Comparison of ENCODE assay signal across 27 cellular contexts in the genomic region with DNA sequence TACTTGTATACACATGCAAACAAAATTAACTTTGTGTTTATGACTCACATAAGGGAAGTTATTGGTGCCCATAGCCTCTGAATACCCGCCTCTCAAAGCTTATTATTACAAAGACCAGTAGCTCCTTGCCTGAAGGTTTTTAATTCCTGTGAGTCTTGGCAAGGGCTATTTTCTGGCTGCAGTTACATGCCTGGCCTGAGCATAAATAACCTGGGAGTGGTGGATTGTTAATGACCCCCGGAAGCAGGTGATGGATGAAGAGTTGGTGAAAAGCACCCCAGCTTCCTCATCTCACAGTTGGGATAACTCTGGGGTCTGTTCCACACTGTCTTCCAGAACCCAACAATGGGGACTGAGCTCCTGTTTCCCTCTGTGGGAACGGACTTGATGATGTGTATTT.
A peak's percentile ranks its signal among the peaks of the same experiment; 100 is the strongest.
DNase-seq lines count a peak whose midpoint lies in the region; ATAC-seq, FAIRE-seq and TF ChIP-seq lines count a peak whose summit lies in the region.
"Had no signal": no experiment of that assay in that cellular context is flagged by ENCODE, and none has a peak within 500 bp of the region (broad histone marks: within the 10 kb centered on the region; RNA-seq: fewer than 3 reads in every experiment).

No MANE protein-coding gene starts in this region.

- H3K4me1 ChIP-seq in keratinocyte (ENCODE audit: control insufficient read depth, extremely low read depth, insufficient read depth, low read length) (peaks cover 28% of the 10 kb centered on the region), smooth muscle cell (ENCODE audit: low read depth) (no peaks in the 10 kb centered on the region), right lobe of liver (peaks cover 0 to 1% (median 0%) of the 10 kb centered on the region in 4 donors)

- ATAC-seq in right lobe of liver: no peak
- no peak for ATAC-seq in GM18868 (IDR thresholded peaks at IDR 0.05; ENCODE audit: unreplicated experiment)
- ATAC-seq: esophagus mucosa, T-cell had no signal

- dilution Hi-C loops in keratinocyte (cut with MboI; ENCODE audit: extremely low pct_ligation_motif_present, low sequenced_read_pairs): no loop called here

- intact Hi-C loops in right lobe of liver (cut with DNase I): no loop called here

- no peak overlapping the region for H2AFZ ChIP-seq in keratinocyte (ENCODE audit: control insufficient read depth, low read length)
- H2AFZ ChIP-seq in smooth muscle cell (ENCODE audit: low read depth): no peak overlapping the region

- H3K9me3 ChIP-seq in keratinocyte (ENCODE audit: control insufficient read depth, low read depth, low read length) (no peaks in the 10 kb centered on the region), smooth muscle cell (replicated peaks; ENCODE audit: low read depth) (no peaks in the 10 kb centered on the region), right lobe of liver (no peaks in the 10 kb centered on the region)
- H3K9me3 ChIP-seq: ovary, spleen, thoracic aorta had no signal

- TF ChIP-seq CTCF in bronchial epithelial cell (IDR thresholded peaks at IDR 0.05; ENCODE audit: insufficient read depth, low read length, severe bottlenecking): no peak
- TF ChIP-seq CTCF in keratinocyte (optimal IDR thresholded peaks at IDR 0.05 in 1 of 3, IDR thresholded peaks at IDR 0.05 in 1 of 3, conservative IDR thresholded peaks at IDR 0.05 in 1 of 3; ENCODE audit: extremely low read depth in 1 of 3, insufficient read depth in 2 of 3, low read length in 3 of 3): no peak
- TF ChIP-seq CTCF in smooth muscle cell (IDR thresholded peaks at IDR 0.05; ENCODE audit: borderline replicate concordance, insufficient read depth, poor library complexity, severe bottlenecking): no peak
- TF ChIP-seq CTCF in right lobe of liver (IDR thresholded peaks at IDR 0.05): no peak

- H3K36me3 ChIP-seq in bronchial epithelial cell (ENCODE audit: control insufficient read depth, insufficient read depth, low read length): no peaks in the 10 kb centered on the region
- H3K36me3 ChIP-seq in keratinocyte (ENCODE audit: control insufficient read depth in 2 of 2, extremely low read depth in 1 of 2, insufficient read depth in 2 of 2, low read length in 2 of 2): no peaks in the 10 kb centered on the region
- H3K36me3 ChIP-seq in smooth muscle cell (ENCODE audit: low read depth): no peaks in the 10 kb centered on the region
- no peaks in the 10 kb centered on the region for H3K36me3 ChIP-seq in right lobe of liver
- H3K36me3 ChIP-seq: BLaER1 treated with 17β-estradiol and CSF1 and Interleukin-3, amounts not matched to agents 10 nM and 100 nM; ovary; spleen; thoracic aorta; WERI-Rb-1 had no signal

- DNase-seq in NCI-H2196 (lab: John Stamatoyannopoulos, UW; ENCODE audit: unreplicated experiment) (peak; percentile 9), NCI-H2196 treated with DMSO at 0.1 percent for 48 hours (lab: John Stamatoyannopoulos, UW; ENCODE audit: unreplicated experiment) (no peak), bronchial epithelial cell (ENCODE audit: low read depth) (peak; percentile 78), keratinocyte (ENCODE audit: low read depth, low spot score) (no peak), smooth muscle cell (lab: John Stamatoyannopoulos, UW; ENCODE audit: unreplicated experiment) (no peak), right lobe of liver (no peak), NOMO-1 treated with dmso at 0.1 percent for 144 hours (lab: John Stamatoyannopoulos, UW; ENCODE audit: unreplicated experiment) (no peak)
- DNase-seq: 8988T; activated CD4-positive, alpha-beta memory T cell treated with anti-CD3 and anti-CD28 coated beads for 36 hours; activated naive CD4-positive, alpha-beta T cell treated with anti-CD3 and anti-CD28 coated beads, Interleukin-2, amount 10 ng/mL, durations not matched to agents 7 days and 5 days; activated T-cell treated with anti-CD3 and anti-CD28 coated beads, Interleukin-2, amount 50 U/mL, for 24 hours; DMS 273 treated with DMSO at 0.1 percent for 48 hours; KBM-7; kidney glomerular epithelial cell; NCI-H774; ovary; RPMI8226; spleen; T-cell; WERI-Rb-1 had no signal

- H4K20me1 ChIP-seq in keratinocyte (ENCODE audit: control insufficient read depth, extremely low read depth, insufficient read depth, low read length) (no peaks in the 10 kb centered on the region), smooth muscle cell (ENCODE audit: low read depth) (peaks cover 4% of the 10 kb centered on the region)
- H4K20me1 ChIP-seq: BLaER1 treated with 17β-estradiol and CSF1 and Interleukin-3, amounts not matched to agents 10 nM and 100 nM had no signal

- no peaks in the 10 kb centered on the region for H3K79me2 ChIP-seq in keratinocyte (ENCODE audit: control insufficient read depth, insufficient read depth, low read length)
- no peaks in the 10 kb centered on the region for H3K79me2 ChIP-seq in smooth muscle cell (ENCODE audit: low read depth)

- no peaks in the 10 kb centered on the region for H3K9me1 ChIP-seq in keratinocyte (ENCODE audit: control insufficient read depth, extremely low read depth, insufficient read depth, low read length)

- FAIRE-seq in bronchial epithelial cell (lab: Jason Lieb, UNC) (no peak), keratinocyte (lab: Jason Lieb, UNC) (peak; percentile 67)
- FAIRE-seq: GM12892, H1 had no signal

- no peak for TF ChIP-seq POLR2A in right lobe of liver (IDR thresholded peaks at IDR 0.05)

- no peak overlapping the region for H3K4me2 ChIP-seq in keratinocyte (ENCODE audit: control insufficient read depth, extremely low read depth, insufficient read depth, low read depth, low read length)
- no peak overlapping the region for H3K4me2 ChIP-seq in smooth muscle cell

- peak overlapping the region; percentile 15 for H3K27ac ChIP-seq in keratinocyte (ENCODE audit: control insufficient read depth, insufficient read depth, low read length)
- peak overlapping the region; percentile 39 for H3K27ac ChIP-seq in smooth muscle cell (ENCODE audit: low read depth)
- H3K27ac ChIP-seq in right lobe of liver: no peak overlapping the region
- H3K27ac ChIP-seq: BLaER1 treated with 17β-estradiol and CSF1 and Interleukin-3, amounts not matched to agents 10 nM and 100 nM; HL-60; ovary; spleen; thoracic aorta; WERI-Rb-1 had no signal

- H3K4me3 ChIP-seq in bronchial epithelial cell (ENCODE audit: low read depth, low read length) (no peak overlapping the region), keratinocyte (ENCODE audit: control insufficient read depth in 2 of 3, extremely low read depth in 1 of 3, insufficient read depth in 2 of 3, low read depth in 1 of 3, low read length in 3 of 3) (no peak overlapping the region), smooth muscle cell (no peak overlapping the region), right lobe of liver (no peak overlapping the region)
- H3K4me3 ChIP-seq: BLaER1 treated with 17β-estradiol and CSF1 and Interleukin-3, amounts not matched to agents 10 nM and 100 nM; ovary; spleen; thoracic aorta had no signal

- 80% methylated on average over 3 of the region's 3 CpGs for WGBS in smooth muscle cell (ENCODE audit: low lambda C conversion rate)
- WGBS in right lobe of liver (ENCODE audit: insufficient coverage, low coverage, low lambda C conversion rate, missing lambda C conversion rate): 69% methylated on average over 3 of the region's 3 CpGs

- H3K9ac ChIP-seq in keratinocyte (ENCODE audit: control insufficient read depth, extremely low read depth, insufficient read depth, low read length) (no peak overlapping the region), smooth muscle cell (ENCODE audit: low read depth) (no peak overlapping the region)
- H3K9ac ChIP-seq: BLaER1 treated with 17β-estradiol and CSF1 and Interleukin-3, amounts not matched to agents 10 nM and 100 nM had no signal

- peaks cover 12% of the 10 kb centered on the region for H3F3A ChIP-seq in smooth muscle cell (ENCODE audit: low read depth)

- H3K27me3 ChIP-seq in bronchial epithelial cell (ENCODE audit: control insufficient read depth, insufficient read depth, low read length): no peaks in the 10 kb centered on the region
- H3K27me3 ChIP-seq in keratinocyte (ENCODE audit: control insufficient read depth, extremely low read depth, insufficient read depth, low read length): no peaks in the 10 kb centered on the region
- no peaks in the 10 kb centered on the region for H3K27me3 ChIP-seq in smooth muscle cell (ENCODE audit: low read depth)
- no peaks in the 10 kb centered on the region for H3K27me3 ChIP-seq in right lobe of liver
- H3K27me3 ChIP-seq: BLaER1 treated with 17β-estradiol and CSF1 and Interleukin-3, amounts not matched to agents 10 nM and 100 nM; ovary; spleen had no signal

Comparison
In these comparisons a context has a peak if more than half of its experiments do, and no peak if none do; other contexts are left out.
1. DNase-seq: peak in NCI-H2196 (single experiment) and bronchial epithelial cell (single experiment); none in NCI-H2196 treated with DMSO at 0.1 percent for 48 hours (single experiment), keratinocyte (single experiment), smooth muscle cell (single experiment), right lobe of liver (0 of 3) and NOMO-1 treated with dmso at 0.1 percent for 144 hours (single experiment).
2. H3K27ac ChIP-seq: peak in keratinocyte (single experiment) and smooth muscle cell (single experiment); none in right lobe of liver (0 of 3).